In the genomic region with DNA sequence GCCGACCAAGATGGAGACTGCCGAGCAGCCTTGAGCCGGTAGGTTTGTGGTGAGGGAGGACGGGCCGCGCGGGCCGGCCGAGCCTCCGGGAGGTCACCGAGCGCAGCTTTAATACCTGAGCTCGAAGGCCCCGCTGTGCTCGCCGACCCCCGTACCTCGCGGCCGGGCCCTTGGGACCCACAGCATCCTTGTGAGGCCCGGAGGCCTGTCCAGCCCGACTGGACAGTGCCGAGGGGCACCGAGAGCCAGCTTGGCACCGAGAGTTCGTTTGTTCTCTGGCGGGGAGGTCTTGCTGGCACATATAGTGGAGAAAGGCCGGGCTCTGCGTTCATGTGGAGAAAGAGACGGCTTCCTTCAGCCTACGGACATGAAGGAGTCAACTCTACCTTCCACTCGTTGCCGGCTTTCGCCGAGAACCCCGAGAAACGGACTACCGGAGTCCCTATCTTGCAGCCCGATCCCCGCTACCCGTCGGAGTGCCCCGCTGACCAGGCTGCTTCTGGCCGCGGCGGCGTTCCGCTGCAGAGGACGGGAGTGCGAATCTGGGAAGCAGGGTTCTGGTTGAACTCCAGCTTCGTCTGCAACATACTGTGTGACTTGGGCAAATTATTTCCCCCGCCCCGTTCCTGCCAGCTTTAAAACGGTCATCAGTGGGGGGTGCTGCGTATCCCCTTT, we compare ENCODE assay signal across 8 cellular contexts. TPM values are rescaled to one million over a fixed set of nuclear protein-coding genes. Genes with fewer than 3 reads are reported as not detected.
DNase-seq lines count a peak whose midpoint lies in the region; ATAC-seq, FAIRE-seq and TF ChIP-seq lines count a peak whose summit lies in the region.

No MANE protein-coding gene starts in this region.

- TF ChIP-seq POLR2A in H54 (IDR thresholded peaks at IDR 0.05; ENCODE audit: low read depth, low read length), result no peak

- no peak for TF ChIP-seq CTCF in fibroblast of villous mesenchyme (IDR thresholded peaks at IDR 0.05; ENCODE audit: insufficient read depth, low read depth, low read length)
- no peak for TF ChIP-seq CTCF in retinal pigment epithelial cell (conservative IDR thresholded peaks at IDR 0.05; ENCODE audit: low read depth, low read length)

- POLR2A ChIA-PET in activated CD4-positive, alpha-beta T cell treated with anti-CD3 and anti-CD28 coated beads for 36 hours (lab: Charles Lee), result interaction anchor here (0.7 to 1.3 kb wide), 4 partner anchors 18 to 588 kb away, joined by 4 to 6 read pairs (median 5); a partner anchor contains a TSS

- CTCF ChIA-PET in activated CD4-positive, alpha-beta T cell treated with anti-CD3 and anti-CD28 coated beads for 36 hours (lab: Charles Lee), result interaction anchor here (0.6 to 3.1 kb wide), 12 partner anchors 8 to 589 kb away, joined by 3 to 14 read pairs (median 3); a partner anchor contains a TSS

- H3K27ac Mint-ChIP-seq in activated CD4-positive, alpha-beta T cell treated with anti-CD3 and anti-CD28 coated beads for 36 hours, result peak overlapping the region; percentile 73

- H3K4me1 Mint-ChIP-seq in activated CD4-positive, alpha-beta T cell treated with anti-CD3 and anti-CD28 coated beads for 36 hours, result peaks cover 16% of the 10 kb centered on the region

- H3K27me3 Mint-ChIP-seq in activated CD4-positive, alpha-beta T cell treated with anti-CD3 and anti-CD28 coated beads for 36 hours, result no peaks in the 10 kb centered on the region

- intact Hi-C loops in activated CD4-positive, alpha-beta T cell treated with anti-CD3 and anti-CD28 coated beads for 36 hours (cut with DNase I, micrococcal nuclease), result loop anchor here (1.0 to 5.0 kb wide), 17 partner anchors 18 to 1021 kb away; a partner anchor contains a TSS

- no peak for FAIRE-seq in H54 (lab: Jason Lieb, UNC)

- peak overlapping the region; percentile 87 for H3K4me3 Mint-ChIP-seq in activated CD4-positive, alpha-beta T cell treated with anti-CD3 and anti-CD28 coated beads for 36 hours

- H3K9me3 Mint-ChIP-seq in activated CD4-positive, alpha-beta T cell treated with anti-CD3 and anti-CD28 coated beads for 36 hours (ENCODE audit: low read depth), result no peaks in the 10 kb centered on the region

- H3K4me3 ChIP-seq in fibroblast of villous mesenchyme (ENCODE audit: low read depth, low read length) (peak overlapping the region; percentile 100), retinal pigment epithelial cell (ENCODE audit: low read length) (peak overlapping the region; percentile 100)

- ATAC-seq in activated CD4-positive, alpha-beta T cell treated with anti-CD3 and anti-CD28 coated beads for 36 hours, result no peak
- ATAC-seq in SK-N-SH treated with all-trans-retinoic acid at 6 μM for 48 hours (peak; percentile 7), HG03469 (IDR thresholded peaks at IDR 0.05; ENCODE audit: unreplicated experiment) (no peak)

- DNase-seq in activated CD4-positive, alpha-beta T cell treated with anti-CD3 and anti-CD28 coated beads for 36 hours, result no peak
- DNase-seq in activated CD4-positive, alpha-beta T cell treated with anti-CD3 and anti-CD28 coated beads for 4 hours, result no peak
- peak; percentile 21 for DNase-seq in fibroblast of villous mesenchyme (ENCODE audit: low read depth)
- no peak for DNase-seq in retinal pigment epithelial cell (ENCODE audit: low read depth)
- DNase-seq in AG08396 (ENCODE audit: low spot score), result no peak
- no peak for DNase-seq in H54 (ENCODE audit: insufficient read length, low spot score)

- H3K36me3 Mint-ChIP-seq in activated CD4-positive, alpha-beta T cell treated with anti-CD3 and anti-CD28 coated beads for 36 hours (ENCODE audit: low read depth), result peaks cover 9% of the 10 kb centered on the region

TF ChIP-seq in SK-N-SH treated with all-trans-retinoic acid at 6 μM for 48 hours, 23 proteins besides CTCF, POLR2A, EP300 and RAD21:
- 0 out of 2 replicates have a peak, but pooled peaks have one; percentile 6 for TF ChIP-seq GLIS3 (CRISPR knock-in tag; IDR thresholded peaks at IDR 0.05)
- TF ChIP-seq, protein P1, sequence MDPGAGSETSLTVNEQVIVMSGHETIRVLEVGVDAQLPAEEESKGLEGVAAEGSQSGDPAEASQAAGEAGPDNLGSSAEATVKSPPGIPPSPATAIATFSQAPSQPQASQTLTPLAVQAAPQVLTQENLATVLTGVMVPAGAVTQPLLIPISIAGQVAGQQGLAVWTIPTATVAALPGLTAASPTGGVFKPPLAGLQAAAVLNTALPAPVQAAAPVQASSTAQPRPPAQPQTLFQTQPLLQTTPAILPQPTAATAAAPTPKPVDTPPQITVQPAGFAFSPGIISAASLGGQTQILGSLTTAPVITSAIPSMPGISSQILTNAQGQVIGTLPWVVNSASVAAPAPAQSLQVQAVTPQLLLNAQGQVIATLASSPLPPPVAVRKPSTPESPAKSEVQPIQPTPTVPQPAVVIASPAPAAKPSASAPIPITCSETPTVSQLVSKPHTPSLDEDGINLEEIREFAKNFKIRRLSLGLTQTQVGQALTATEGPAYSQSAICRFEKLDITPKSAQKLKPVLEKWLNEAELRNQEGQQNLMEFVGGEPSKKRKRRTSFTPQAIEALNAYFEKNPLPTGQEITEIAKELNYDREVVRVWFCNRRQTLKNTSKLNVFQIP (CRISPR knock-in tag; IDR thresholded peaks at IDR 0.05; ENCODE audit: borderline replicate concordance, low read depth), result no peak

RNA-seq across cellular contexts. Expression of a gene that starts 0.3 kb away (rescaled TPM):
- total RNA-seq in activated CD4-positive, alpha-beta T cell treated with anti-CD3 and anti-CD28 coated beads for 36 hours, result 10 to 100 TPM; 19.8 to 38.4 TPM
- total RNA-seq in fibroblast of villous mesenchyme, result 54.8 and 58.6 TPM in 2 replicates

RNA-seq across cellular contexts. Expression of a gene that starts 23.8 kb away (rescaled TPM):
- total RNA-seq in activated CD4-positive, alpha-beta T cell treated with anti-CD3 and anti-CD28 coated beads for 36 hours, result 100 to 1,000 TPM; 118 to 145 TPM
- total RNA-seq in fibroblast of villous mesenchyme, result 220 and 257 TPM in 2 replicates

RNA-seq across cellular contexts. Expression of a gene that starts 43.4 kb away (rescaled TPM):
- under 1 TPM in 1 of 2 experiments, not detected in 1; 0.05 TPM for total RNA-seq in activated CD4-positive, alpha-beta T cell treated with anti-CD3 and anti-CD28 coated beads for 36 hours
- total RNA-seq in fibroblast of villous mesenchyme, result not detected in 2 replicates

RNA-seq across cellular contexts. Expression of a gene that starts 43.9 kb away (rescaled TPM):
- total RNA-seq in activated CD4-positive, alpha-beta T cell treated with anti-CD3 and anti-CD28 coated beads for 36 hours, result 10 to 100 TPM in 1 of 2 experiments, 1 to 10 TPM in 1; 9.1 to 10.9 TPM
- total RNA-seq in fibroblast of villous mesenchyme, result not detected in 2 replicates
